Comparison of ENCODE assay signal across 17 cellular contexts in the genomic region with DNA sequence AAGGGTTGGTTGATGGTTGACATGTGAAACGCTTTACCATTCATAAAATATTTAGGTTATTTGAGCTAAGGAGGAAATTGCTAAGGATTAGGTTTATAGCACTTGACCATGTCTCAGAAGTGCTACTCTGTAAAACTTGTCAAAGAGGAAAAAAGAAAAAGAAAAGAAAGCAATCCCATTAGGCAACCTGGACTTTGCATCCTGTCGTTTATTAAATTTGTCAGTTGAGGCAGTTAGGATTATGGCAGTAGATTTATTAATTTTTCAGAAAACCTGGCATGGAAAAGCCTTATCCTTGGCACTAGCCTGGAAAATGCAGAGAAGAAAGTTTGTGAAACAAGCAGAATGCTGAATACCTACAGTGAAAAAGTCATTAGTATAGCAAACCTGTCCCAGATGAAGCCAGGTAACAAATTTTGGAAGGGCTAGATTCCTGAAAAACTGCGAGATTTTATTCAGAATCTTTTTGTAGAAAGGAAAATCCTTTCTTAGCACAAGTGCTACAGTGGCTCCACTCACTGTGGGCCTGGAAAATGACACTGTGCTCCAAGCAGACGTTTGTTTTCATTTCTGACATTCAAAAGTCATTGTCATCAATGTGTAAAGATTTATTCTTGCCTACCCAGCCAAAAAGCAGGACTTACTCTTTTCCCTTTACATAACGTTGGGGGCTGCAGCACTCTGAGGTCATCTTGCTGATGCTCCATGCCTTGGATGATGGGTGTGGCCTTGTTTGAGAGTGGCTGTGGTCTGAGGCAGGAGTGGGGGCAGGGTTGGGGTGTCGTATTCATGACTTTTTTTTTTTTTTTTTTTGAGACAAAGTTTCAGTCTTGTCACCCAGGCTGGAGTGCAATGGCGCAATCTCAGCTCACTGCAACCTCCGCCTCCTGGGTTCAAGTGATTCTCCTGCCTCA.
"Had no signal": no experiment of that assay in that cellular context is flagged by ENCODE, and none has a peak within 500 bp of the region (broad histone marks: within the 10 kb centered on the region; RNA-seq: fewer than 3 reads in every experiment).

No MANE protein-coding gene starts in this region.

- H3K4me3 ChIP-seq: adrenal gland, gastrocnemius medialis, lung, spleen, tibial nerve had no signal

- DNase-seq: activated B cell treated with CpG ODN at 0.5 μM for 24 hours; activated CD4-positive, alpha-beta T cell treated with anti-CD3 and anti-CD28 coated beads, Interleukin-2, amount 10 ng/mL, durations not matched to agents 7 days and 5 days; activated naive CD4-positive, alpha-beta T cell treated with anti-CD3 and anti-CD28 coated beads for 36 hours; activated T-cell treated with anti-CD3 and anti-CD28 coated beads for 4 hours; adrenal gland; cortex of kidney; effector CD8-positive, alpha-beta T cell; naive thymus-derived CD4-positive, alpha-beta T cell; right cardiac atrium; spleen; stimulated activated CD4-positive, alpha-beta T cell treated with anti-CD3 and anti-CD28 coated beads, Interleukin-1b, Interleukin-23, amount 100 ng/mL, for 48 hours; T-helper 1 cell had no signal

- H3K36me3 ChIP-seq: adrenal gland, gastrocnemius medialis, spleen, tibial nerve had no signal

- H3K4me1 ChIP-seq: adrenal gland, spleen had no signal

- H3K9me3 ChIP-seq: adrenal gland, gastrocnemius medialis, spleen, tibial nerve had no signal

- H3K27ac ChIP-seq: adrenal gland, gastrocnemius medialis, spleen, tibial nerve had no signal

- ATAC-seq: activated T-helper 17 cell treated with anti-CD3 and anti-CD28 coated beads, Interleukin-2, amount 50 U/mL, for 72 hours; naive thymus-derived CD4-positive, alpha-beta T cell; stimulated activated memory B cell treated with anti-CD40 and anti-IgM and Interleukin-4, amounts not matched to agents 10 μg/mL and 1 μg/mL and 100 μg/mL, for 72 hours had no signal

- H3K27me3 ChIP-seq: adrenal gland, gastrocnemius medialis, spleen, tibial nerve had no signal
